ENCODE assay signal across 24 cellular contexts in the genomic region with DNA sequence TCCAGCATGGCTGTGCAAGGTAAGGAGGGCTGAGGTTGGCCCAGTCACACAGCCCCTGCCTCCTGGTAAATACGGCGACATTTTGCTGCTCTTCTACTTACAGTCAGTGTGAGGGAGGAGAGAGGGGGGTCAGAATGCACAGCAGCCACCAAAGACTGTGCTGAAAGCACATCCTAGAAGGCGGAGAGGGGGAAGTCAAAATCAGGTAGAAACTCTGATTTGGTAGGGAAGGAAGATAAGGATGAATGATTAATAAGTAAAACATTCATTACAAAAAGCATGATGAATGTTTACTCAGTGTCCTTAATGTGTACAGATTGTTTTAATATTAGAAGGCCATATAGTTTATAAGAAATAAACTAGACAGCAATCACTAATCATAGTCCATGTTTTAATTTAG. TPM values are rescaled to one million over a fixed set of nuclear protein-coding genes. Genes with fewer than 3 reads are reported as not detected.
A peak's percentile ranks its signal among the peaks of the same experiment; 100 is the strongest.
DNase-seq lines count a peak whose midpoint lies in the region; ATAC-seq and TF ChIP-seq lines count a peak whose summit lies in the region.
"Had no signal": no experiment of that assay in that cellular context is flagged by ENCODE, and none has a peak within 500 bp of the region (broad histone marks: within the 10 kb centered on the region; RNA-seq: fewer than 3 reads in every experiment).

No MANE protein-coding gene starts in this region.

- H3K4me3 ChIP-seq in stomach = no peak overlapping the region
- no peak overlapping the region for H3K4me3 ChIP-seq in testis
- H3K4me3 ChIP-seq: hepatocyte, Peyer's patch, psoas muscle, transverse colon had no signal

- peaks cover 44% of the 10 kb centered on the region for H3K36me3 Mint-ChIP-seq in natural killer cell
- peaks cover 38% of the 10 kb centered on the region for H3K36me3 Mint-ChIP-seq in natural killer cell treated with Interleukin-12 subunit alpha and Interleukin-12 subunit beta and Interleukin-15 and Interleukin-18, amount 100 ng/mL, for 72 hours
- peaks cover 98% of the 10 kb centered on the region for H3K36me3 Mint-ChIP-seq in activated T-helper 17 cell treated with anti-CD3 and anti-CD28 coated beads, Interleukin-2, amount 50 U/mL, for 72 hours (ENCODE audit: low read depth)
- H3K36me3 Mint-ChIP-seq in memory B cell = peaks cover 39% of the 10 kb centered on the region

- H3K27ac Mint-ChIP-seq in natural killer cell (peak overlapping the region; percentile 39 to 70), memory B cell (peak overlapping the region; percentile 28)
- peak overlapping the region in 1 of 2 donors; percentile 45 for H3K27ac Mint-ChIP-seq in natural killer cell treated with Interleukin-12 subunit alpha and Interleukin-12 subunit beta and Interleukin-15 and Interleukin-18, amount 100 ng/mL, for 72 hours
- peak overlapping the region; percentile 78 for H3K27ac Mint-ChIP-seq in activated T-helper 17 cell treated with anti-CD3 and anti-CD28 coated beads, Interleukin-2, amount 50 U/mL, for 72 hours

- DNase-seq in natural killer cell = no peak
- DNase-seq in natural killer cell treated with Interleukin-12 subunit alpha and Interleukin-12 subunit beta and Interleukin-15 and Interleukin-18, amount 100 ng/mL, for 72 hours (ENCODE audit: low spot score) = no peak
- no peak for DNase-seq in memory B cell (ENCODE audit: low spot score in 2 of 2)
- DNase-seq in stomach = no peak
- DNase-seq in testis = no peak
- no peak for DNase-seq in NCI-H187 (lab: John Stamatoyannopoulos, UW)
- DNase-seq in activated naive CD4-positive, alpha-beta T cell treated with anti-CD3 and anti-CD28 coated beads, Interleukin-2, amount 50 U/mL, for 16 hours = no peak
- DNase-seq: activated naive CD4-positive, alpha-beta T cell treated with anti-CD3 and anti-CD28 coated beads for 36 hours; activated T-cell treated with anti-CD3 and anti-CD28 coated beads, Interleukin-2, amount 50 U/mL, for 72 hours; HCEC 1CT; Kasumi-1; left colon; mammary epithelial cell; NCI-H1417 treated with DMSO at 0.1 percent for 48 hours; NCI-H2081; NCI-H69; nucleus accumbens; Peyer's patch; psoas muscle; stimulated activated CD8-positive, alpha-beta memory T cell treated with anti-CD3 and anti-CD28 coated beads, Interleukin-4, amount 100 ng/mL, for 48 hours; transverse colon had no signal

- H3K27ac ChIP-seq in stomach (peak overlapping the region in 3 of 5 donors; percentile 15 to 59 (median 59)), testis (no peak overlapping the region)
- H3K27ac ChIP-seq: hepatocyte, psoas muscle had no signal

- TF ChIP-seq CTCF in natural killer cell (IDR thresholded peaks at IDR 0.05) (no peak), stomach (IDR thresholded peaks at IDR 0.05) (no peak), testis (IDR thresholded peaks at IDR 0.05) (no peak)

- intact Hi-C loops in natural killer cell (cut with micrococcal nuclease) = no loop called here
- intact Hi-C loops in stomach (cut with DNase I; ENCODE audit: low total_unique reads) = no loop called here
- intact Hi-C loops in testis (cut with DNase I; ENCODE audit: low total_unique reads) = no loop called here

- H3K4me1 Mint-ChIP-seq in natural killer cell (peaks cover 15 to 26% of the 10 kb centered on the region in 2 donors), memory B cell (peaks cover 6% of the 10 kb centered on the region)
- H3K4me1 Mint-ChIP-seq in natural killer cell treated with Interleukin-12 subunit alpha and Interleukin-12 subunit beta and Interleukin-15 and Interleukin-18, amount 100 ng/mL, for 72 hours (ENCODE audit: low read depth in 2 of 2) = peaks cover 21 to 24% of the 10 kb centered on the region in 2 donors
- H3K4me1 Mint-ChIP-seq in activated T-helper 17 cell treated with anti-CD3 and anti-CD28 coated beads, Interleukin-2, amount 50 U/mL, for 72 hours = peaks cover 8% of the 10 kb centered on the region

- TF ChIP-seq EP300 in stomach (IDR thresholded peaks at IDR 0.05) = no peak

- no peaks in the 10 kb centered on the region for H3K27me3 ChIP-seq in stomach
- no peaks in the 10 kb centered on the region for H3K27me3 ChIP-seq in testis
- H3K27me3 ChIP-seq: hepatocyte, Peyer's patch, transverse colon had no signal

- H3K4me1 ChIP-seq in stomach (peaks cover 14 to 35% (median 20%) of the 10 kb centered on the region in 4 donors), testis (no peaks in the 10 kb centered on the region)
- H3K4me1 ChIP-seq: psoas muscle had no signal

- H3K9me3 ChIP-seq in stomach (no peaks in the 10 kb centered on the region), testis (no peaks in the 10 kb centered on the region)
- H3K9me3 ChIP-seq: Peyer's patch, psoas muscle, transverse colon had no signal

- 39 to 70% (median 57%) methylated on average over 3 of the region's 3 CpGs for WGBS in stomach, 5 donors
- 93 to 96% methylated on average over 3 of the region's 3 CpGs for WGBS in testis, 2 donors

- H3K27me3 Mint-ChIP-seq in natural killer cell (ENCODE audit: low read depth in 2 of 2) (no peaks in the 10 kb centered on the region), memory B cell (no peaks in the 10 kb centered on the region)
- H3K27me3 Mint-ChIP-seq in natural killer cell treated with Interleukin-12 subunit alpha and Interleukin-12 subunit beta and Interleukin-15 and Interleukin-18, amount 100 ng/mL, for 72 hours = no peaks in the 10 kb centered on the region
- no peaks in the 10 kb centered on the region for H3K27me3 Mint-ChIP-seq in activated T-helper 17 cell treated with anti-CD3 and anti-CD28 coated beads, Interleukin-2, amount 50 U/mL, for 72 hours

- no peaks in the 10 kb centered on the region for H3K9me3 Mint-ChIP-seq in natural killer cell
- H3K9me3 Mint-ChIP-seq in natural killer cell treated with Interleukin-12 subunit alpha and Interleukin-12 subunit beta and Interleukin-15 and Interleukin-18, amount 100 ng/mL, for 72 hours = no peaks in the 10 kb centered on the region
- no peaks in the 10 kb centered on the region for H3K9me3 Mint-ChIP-seq in activated T-helper 17 cell treated with anti-CD3 and anti-CD28 coated beads, Interleukin-2, amount 50 U/mL, for 72 hours
- H3K9me3 Mint-ChIP-seq in memory B cell = no peaks in the 10 kb centered on the region
- H3K9me3 Mint-ChIP-seq: activated naive CD4-positive, alpha-beta T cell treated with anti-CD3 and anti-CD28 coated beads for 36 hours; activated T-cell treated with anti-CD3 and anti-CD28 coated beads, Interleukin-2, amount 50 U/mL, for 72 hours had no signal

- ATAC-seq in natural killer cell = no peak
- ATAC-seq in natural killer cell treated with Interleukin-12 subunit alpha and Interleukin-12 subunit beta and Interleukin-15 and Interleukin-18, amount 100 ng/mL, for 72 hours = no peak
- no peak for ATAC-seq in activated T-helper 17 cell treated with anti-CD3 and anti-CD28 coated beads, Interleukin-2, amount 50 U/mL, for 72 hours (replicated peaks)
- ATAC-seq in memory B cell (ENCODE audit: low read depth) = no peak
- ATAC-seq: activated T-cell treated with anti-CD3 and anti-CD28 coated beads, Interleukin-2, amount 50 U/mL, for 72 hours; psoas muscle; sciatic nerve had no signal

- no peak for TF ChIP-seq POLR2A in stomach (IDR thresholded peaks at IDR 0.05)
- no peak for TF ChIP-seq POLR2A in testis (IDR thresholded peaks at IDR 0.05)

- H3K4me3 Mint-ChIP-seq in natural killer cell (no peak overlapping the region), memory B cell (no peak overlapping the region)
- H3K4me3 Mint-ChIP-seq in natural killer cell treated with Interleukin-12 subunit alpha and Interleukin-12 subunit beta and Interleukin-15 and Interleukin-18, amount 100 ng/mL, for 72 hours = no peak overlapping the region
- H3K4me3 Mint-ChIP-seq in activated T-helper 17 cell treated with anti-CD3 and anti-CD28 coated beads, Interleukin-2, amount 50 U/mL, for 72 hours = no peak overlapping the region
- H3K4me3 Mint-ChIP-seq: activated naive CD4-positive, alpha-beta T cell treated with anti-CD3 and anti-CD28 coated beads for 36 hours; activated T-cell treated with anti-CD3 and anti-CD28 coated beads, Interleukin-2, amount 50 U/mL, for 72 hours had no signal

- H3K36me3 ChIP-seq in stomach = peaks cover 52 to 97% (median 93%) of the 10 kb centered on the region in 4 donors
- no peaks in the 10 kb centered on the region for H3K36me3 ChIP-seq in testis (ENCODE audit: low read depth, missing control alignments)

RNA-seq across cellular contexts. Expression of a gene that starts 57.5 kb away (rescaled TPM):
- total RNA-seq in natural killer cell (100 to 1,000 TPM; 383 to 465 (median 452) TPM), stomach (1,000 to 10,000 TPM in 1 of 5 donors, 100 to 1,000 TPM in 4; 162 to 1,174 (median 290) TPM), testis (100 to 1,000 TPM; 318 to 355 TPM)
- 100 to 1,000 TPM; 259 to 291 TPM for total RNA-seq in natural killer cell treated with Interleukin-12 subunit alpha and Interleukin-12 subunit beta and Interleukin-15 and Interleukin-18, amount 100 ng/mL, for 72 hours
- total RNA-seq in activated T-helper 17 cell treated with anti-CD3 and anti-CD28 coated beads, Interleukin-2, amount 50 U/mL, for 72 hours = 100 to 1,000 TPM; 220 to 254 TPM
- polyA plus RNA-seq in stomach (100 to 1,000 TPM; 103 to 197 (median 127) TPM), testis (ENCODE audit: insufficient read depth, low read depth, low replicate concordance) (233 TPM)

Comparison
In these comparisons a context has a peak if more than half of its experiments do, and no peak if none do; other contexts are left out.
1. H3K27ac ChIP-seq: peak in stomach (3 of 5); none in testis (0 of 2).